1 cellular context compared by ENCODE assay signal in genomic region chr6:161254754-161255253, GRCh38.
TF ChIP-seq lines count a peak whose summit lies in the region.

No MANE protein-coding gene starts in this region.

TF ChIP-seq in K562, 482 proteins besides CTCF, POLR2A, EP300 and RAD21 (continued from another document and continues in another):
- TF ChIP-seq TFE3 (CRISPR knock-in tag; IDR thresholded peaks at IDR 0.05) (no peak), ZNF518B (CRISPR knock-in tag; IDR thresholded peaks at IDR 0.05) (no peak), TGIF2 (CRISPR knock-in tag; IDR thresholded peaks at IDR 0.05) (no peak), U2AF1 (optimal IDR thresholded peaks at IDR 0.05; ENCODE audit: low read depth, low read length) (no peak), SMARCB1 (IDR thresholded peaks at IDR 0.05; ENCODE audit: insufficient read length, low read depth) (peak; percentile 61), FOXA1 (IDR thresholded peaks at IDR 0.05; ENCODE audit: borderline replicate concordance) (no peak), TEAD4 (IDR thresholded peaks at IDR 0.05; ENCODE audit: low read length) (peak; percentile 100), TEAD4 (CRISPR knock-in tag; IDR thresholded peaks at IDR 0.05; ENCODE audit: borderline replicate concordance) (no peak), NFXL1 (CRISPR knock-in tag; IDR thresholded peaks at IDR 0.05) (no peak), ZBTB11 (CRISPR knock-in tag; IDR thresholded peaks at IDR 0.05) (peak in 1 of 3 experiments; percentile 86; a peak in 2 of 6 replicates), RB1 (IDR thresholded peaks at IDR 0.05; ENCODE audit: low read depth) (peak; percentile 64; the same call in 1 of the 2 replicates), GTF3C2 (IDR thresholded peaks at IDR 0.05; ENCODE audit: borderline replicate concordance, extremely low read depth, insufficient read length) (no peak), NCOA2 (IDR thresholded peaks at IDR 0.05; ENCODE audit: partially characterized antibody in 2 of 2) (peak; percentile 56 to 87), RREB1 (CRISPR knock-in tag; IDR thresholded peaks at IDR 0.05) (no peak), EWSR1 (IDR thresholded peaks at IDR 0.05; ENCODE audit: borderline replicate concordance, low read depth, partially characterized antibody) (no peak), CBX5 (IDR thresholded peaks at IDR 0.05; ENCODE audit: borderline replicate concordance, low read depth) (peak; percentile 85; the same call in 1 of the 2 replicates), ZNF280A (IDR thresholded peaks at IDR 0.05; ENCODE audit: low read depth, partially characterized antibody) (no peak), BMI1 (IDR thresholded peaks at IDR 0.05; ENCODE audit: low read length) (no peak), HMBOX1 (IDR thresholded peaks at IDR 0.05) (peak; percentile 76), COPS2 (conservative IDR thresholded peaks at IDR 0.05) (no peak), FOXP1 (CRISPR knock-in tag; IDR thresholded peaks at IDR 0.05) (0 out of 2 replicates have a peak, but pooled peaks have one; percentile 44), IFI16 (CRISPR knock-in tag; IDR thresholded peaks at IDR 0.05) (no peak), HDAC1 (IDR thresholded peaks at IDR 0.05) (peak; percentile 43 to 90; a peak in 3 of 4 replicates), STAT5A (IDR thresholded peaks at IDR 0.05; ENCODE audit: borderline replicate concordance, low read length) (peak; percentile 99), ZC3H4 (CRISPR knock-in tag; IDR thresholded peaks at IDR 0.05; ENCODE audit: borderline replicate concordance) (no peak), ZFX (CRISPR knock-in tag; IDR thresholded peaks at IDR 0.05) (peak; percentile 29; the same call in 1 of the 2 replicates), MEF2D (tag; conservative IDR thresholded peaks at IDR 0.05; ENCODE audit: low read depth) (peak; percentile 34; the same call in 1 of the 2 replicates), HINFP (tag; conservative IDR thresholded peaks at IDR 0.05; ENCODE audit: low read depth) (no peak), THRA (IDR thresholded peaks at IDR 0.05) (no peak), MAX (CRISPR knock-in tag; IDR thresholded peaks at IDR 0.05) (0 out of 2 replicates have a peak, but pooled peaks have one; percentile 27), CBX8 (IDR thresholded peaks at IDR 0.05; ENCODE audit: borderline replicate concordance, extremely low read depth, low read depth, low read length, poor library complexity, severe bottlenecking) (no peak)
